Comparison of ENCODE assay signal across 8 cellular contexts in genomic region chr15:93029613-93030429, GRCh38. TPM values are rescaled to one million over a fixed set of nuclear protein-coding genes. Genes with fewer than 3 reads are reported as not detected.
DNase-seq lines count a peak whose midpoint lies in the region; ATAC-seq, FAIRE-seq and TF ChIP-seq lines count a peak whose summit lies in the region.

No MANE protein-coding gene starts in this region.

- H3K79me2 ChIP-seq in Karpas-422 (ENCODE audit: low read length): no peaks in the 10 kb centered on the region

- TF ChIP-seq CTCF in HFFc6 (IDR thresholded peaks at IDR 0.05) (no peak), adrenal gland (IDR thresholded peaks at IDR 0.05) (no peak)

- no peaks in the 10 kb centered on the region for H4K20me1 ChIP-seq in Karpas-422 (ENCODE audit: insufficient read depth, low read depth, low read length)

- no peak overlapping the region for H3K9ac ChIP-seq in Karpas-422 (ENCODE audit: low read length)

- DNase-seq in HFFc6 (no peak), adrenal gland (peak; percentile 51 to 80 (median 69)), iris pigment epithelial cell (ENCODE audit: low read depth) (peak; percentile 35), Karpas-422 (no peak), Kasumi-1 (lab: John Stamatoyannopoulos, UW) (no peak), GM12891 (ENCODE audit: insufficient read length, low spot score) (no peak), AML-193 (lab: John Stamatoyannopoulos, UW) (no peak)
- DNase-seq in stimulated activated naive B cell treated with anti-CD40 and anti-IgM and Interleukin-4, amounts not matched to agents 10 μg/mL and 1 μg/mL and 100 μg/mL, for 72 hours: no peak

- H2AFZ ChIP-seq in Karpas-422 (ENCODE audit: low read length): no peak overlapping the region

- no peak for FAIRE-seq in GM12891 (lab: Jason Lieb, UNC)

- H3K27me3 ChIP-seq in adrenal gland: no peaks in the 10 kb centered on the region
- no peaks in the 10 kb centered on the region for H3K27me3 ChIP-seq in Karpas-422 (ENCODE audit: low read length)

- H3K9me2 ChIP-seq in Karpas-422 (replicated peaks; ENCODE audit: insufficient read depth, low read length): no peaks in the 10 kb centered on the region

- H3K9me3 Mint-ChIP-seq in HFFc6: no peaks in the 10 kb centered on the region; the same call in 1 of the 2 replicates
- H3K9me3 Mint-ChIP-seq in stimulated activated naive B cell treated with anti-CD40 and anti-IgM and Interleukin-4, amounts not matched to agents 10 μg/mL and 1 μg/mL and 100 μg/mL, for 72 hours: no peaks in the 10 kb centered on the region

- peaks cover 24 to 40% of the 10 kb centered on the region in 2 donors for H3K4me1 ChIP-seq in adrenal gland (replicated peaks in 1 of 2)
- H3K4me1 ChIP-seq in Karpas-422 (ENCODE audit: low read length): no peaks in the 10 kb centered on the region

- H3K27ac ChIP-seq in adrenal gland (peak overlapping the region; percentile 70 to 96 (median 74)), Karpas-422 (ENCODE audit: low read length) (no peak overlapping the region)

- 50 to 59% (median 54%) methylated on average over 18 to 20 of the region's 20 CpGs for WGBS in adrenal gland, 4 donors

- no peak overlapping the region for H3K4me2 ChIP-seq in Karpas-422 (ENCODE audit: low read depth, low read length, poor library complexity, severe bottlenecking)

- H3K36me3 ChIP-seq in adrenal gland (replicated peaks in 1 of 2): peaks cover 0 to 28% of the 10 kb centered on the region in 2 donors
- H3K36me3 ChIP-seq in Karpas-422 (ENCODE audit: insufficient read depth, low read length): no peaks in the 10 kb centered on the region; the same call in 1 of the 2 replicates

- TF ChIP-seq POLR2A in adrenal gland (IDR thresholded peaks at IDR 0.05) (no peak), GM12891 (IDR thresholded peaks at IDR 0.05; ENCODE audit: low read depth, low read length) (no peak)

- H3K4me3 ChIP-seq in adrenal gland: no peak overlapping the region
- H3K4me3 ChIP-seq in Karpas-422 (ENCODE audit: low read length): no peak overlapping the region

- peak overlapping the region; percentile 57; the same call in 1 of the 2 replicates for H3K4me3 Mint-ChIP-seq in HFFc6
- H3K4me3 Mint-ChIP-seq in stimulated activated naive B cell treated with anti-CD40 and anti-IgM and Interleukin-4, amounts not matched to agents 10 μg/mL and 1 μg/mL and 100 μg/mL, for 72 hours: no peak overlapping the region

- intact Hi-C loops in adrenal gland (cut with DNase I): loop anchor here (5.0 to 10.0 kb wide), 4 partner anchors 225 to 1095 kb away; no protein-coding TSS in a partner anchor

- peak; percentile 8 for ATAC-seq in stimulated activated naive B cell treated with anti-CD40 and anti-IgM and Interleukin-4, amounts not matched to agents 10 μg/mL and 1 μg/mL and 100 μg/mL, for 72 hours (replicated peaks)

- H3K4me1 Mint-ChIP-seq in HFFc6 (ENCODE audit: low read depth): peaks cover 31% of the 10 kb centered on the region
- peaks cover 22 to 39% of the 10 kb centered on the region in 2 donors for H3K4me1 Mint-ChIP-seq in stimulated activated naive B cell treated with anti-CD40 and anti-IgM and Interleukin-4, amounts not matched to agents 10 μg/mL and 1 μg/mL and 100 μg/mL, for 72 hours

- H3K27me3 Mint-ChIP-seq in HFFc6 (ENCODE audit: insufficient read depth): peaks cover 32% of the 10 kb centered on the region
- no peaks in the 10 kb centered on the region for H3K27me3 Mint-ChIP-seq in stimulated activated naive B cell treated with anti-CD40 and anti-IgM and Interleukin-4, amounts not matched to agents 10 μg/mL and 1 μg/mL and 100 μg/mL, for 72 hours

- H3K9me3 ChIP-seq in adrenal gland (replicated peaks in 1 of 3) (no peaks in the 10 kb centered on the region), Karpas-422 (ENCODE audit: low read length) (no peaks in the 10 kb centered on the region)

- peak overlapping the region; percentile 68 for H3K27ac Mint-ChIP-seq in HFFc6
- H3K27ac Mint-ChIP-seq in stimulated activated naive B cell treated with anti-CD40 and anti-IgM and Interleukin-4, amounts not matched to agents 10 μg/mL and 1 μg/mL and 100 μg/mL, for 72 hours: peak overlapping the region; percentile 79

- H3K36me3 Mint-ChIP-seq in HFFc6 (ENCODE audit: low read depth): peaks cover 16% of the 10 kb centered on the region
- peaks cover 18 to 30% of the 10 kb centered on the region in 2 donors for H3K36me3 Mint-ChIP-seq in stimulated activated naive B cell treated with anti-CD40 and anti-IgM and Interleukin-4, amounts not matched to agents 10 μg/mL and 1 μg/mL and 100 μg/mL, for 72 hours

TF ChIP-seq in GM12891, 5 proteins besides CTCF, POLR2A, EP300 and RAD21:
- TF ChIP-seq POLR2AphosphoS5 (IDR thresholded peaks at IDR 0.05; ENCODE audit: low read depth, low read length): no peak
- TF ChIP-seq TAF1 (IDR thresholded peaks at IDR 0.05; ENCODE audit: low read depth, low read length): no peak
- no peak for TF ChIP-seq SPI1 (IDR thresholded peaks at IDR 0.05; ENCODE audit: low read depth, low read length)
- TF ChIP-seq PAX5 (IDR thresholded peaks at IDR 0.05; ENCODE audit: insufficient read depth, low read length, severe bottlenecking): no peak
- TF ChIP-seq POU2F2 (IDR thresholded peaks at IDR 0.05; ENCODE audit: low read depth, low read length): no peak

RNA-seq across cellular contexts. Expression of gene RGMA, which starts 59.2 kb away (rescaled TPM):
- under 1 TPM in 5 of 6 experiments, not detected in 1; 0.07 to 0.32 (median 0.19) TPM for total RNA-seq in HFFc6 (2021; fragmentation: NEBNext Ultra II Directional; extraction: Animal tissue kit (Norgen Biotek cat#: 25700))
- total RNA-seq in adrenal gland: 1 to 10 TPM; 2.5 to 9.0 (median 3.4) TPM
- polyA plus RNA-seq in adrenal gland: 1 to 10 TPM in 2 of 3 donors, under 1 TPM in 1; 0.75 to 4.1 (median 3.2) TPM
- not detected in 2 replicates for total RNA-seq in Karpas-422 (2014; rRNA removed; shearing (Covaris generic); ENCODE audit: low replicate concordance)
- polyA plus RNA-seq in GM12891 (2012; ENCODE audit: low read depth, missing spikeins): not detected

Comparison
In these comparisons a context has a peak if more than half of its experiments do, and no peak if none do; other contexts are left out.
1. DNase-seq: peak in adrenal gland (7 of 7) and iris pigment epithelial cell (single experiment); none in HFFc6 (single experiment), stimulated activated naive B cell treated with anti-CD40 and anti-IgM and Interleukin-4, amounts not matched to agents 10 μg/mL and 1 μg/mL and 100 μg/mL, for 72 hours (single experiment), Karpas-422 (single experiment), Kasumi-1 (0 of 2), GM12891 (single experiment) and AML-193 (0 of 2).